Comparison of ENCODE assay signal across 9 cellular contexts in genomic region chr2:96773922-96774321, GRCh38. TPM values are rescaled to one million over a fixed set of nuclear protein-coding genes. Genes with fewer than 3 reads are reported as not detected.
DNase-seq lines count a peak whose midpoint lies in the region; TF ChIP-seq lines count a peak whose summit lies in the region.
"Had no signal": no experiment of that assay in that cellular context is flagged by ENCODE, and none has a peak within 500 bp of the region (broad histone marks: within the 10 kb centered on the region; RNA-seq: fewer than 3 reads in every experiment).

No MANE protein-coding gene starts in this region.

- no peaks in the 10 kb centered on the region for H3K36me3 Mint-ChIP-seq in mesothelial cell of epicardium

- DNase-seq in GM06990 (ENCODE audit: extremely low read depth, insufficient read length) (peak; percentile 63), NAMALWA (ENCODE audit: low spot score) (peak; percentile 59), activated T-cell treated with anti-CD3 and anti-CD28 coated beads for 24 hours (ENCODE audit: low read depth) (peak; percentile 27), mesothelial cell of epicardium (ENCODE audit: low spot score in 2 of 2, unreplicated experiment in 2 of 2) (no peak), kidney glomerular epithelial cell (lab: John Stamatoyannopoulos, UW) (no peak), NCI-H1048 (lab: John Stamatoyannopoulos, UW) (no peak), HUDEP-2 (lab: John Stamatoyannopoulos, UW; ENCODE audit: unreplicated experiment in 76 of 76) (no peak), GM03348 (ENCODE audit: low spot score) (no peak)

- H3K27ac Mint-ChIP-seq in mesothelial cell of epicardium, result peak overlapping the region; percentile 47

- no peaks in the 10 kb centered on the region for H3K27me3 Mint-ChIP-seq in mesothelial cell of epicardium (ENCODE audit: low read depth)

- no peaks in the 10 kb centered on the region for H3K36me3 ChIP-seq in GM06990 (ENCODE audit: control insufficient read depth, insufficient read depth, low read length)
- H3K36me3 ChIP-seq: cardiac muscle cell had no signal

- H3K4me3 ChIP-seq in GM06990 (replicated peaks; ENCODE audit: low read depth, low read length), result peak overlapping the region; percentile 40
- H3K4me3 ChIP-seq: cardiac muscle cell had no signal

- TF ChIP-seq CTCF in GM06990 (IDR thresholded peaks at IDR 0.05; ENCODE audit: insufficient read depth, low read length, poor library complexity, severe bottlenecking) (no peak), mesothelial cell of epicardium (IDR thresholded peaks at IDR 0.05; ENCODE audit: unreplicated experiment) (no peak)

- H3K27me3 ChIP-seq in GM06990 (replicated peaks; ENCODE audit: control insufficient read depth, insufficient read depth, low read length), result no peaks in the 10 kb centered on the region
- H3K27me3 ChIP-seq: cardiac muscle cell had no signal

- H3K4me1 Mint-ChIP-seq in mesothelial cell of epicardium, result peaks cover 37% of the 10 kb centered on the region

- no peak overlapping the region for H3K4me3 Mint-ChIP-seq in mesothelial cell of epicardium

- no peaks in the 10 kb centered on the region for H3K9me3 Mint-ChIP-seq in mesothelial cell of epicardium

RNA-seq across cellular contexts. Expression of gene CNNM4, which starts 13.2 kb away (rescaled TPM):
- total RNA-seq in mesothelial cell of epicardium, result 19.9 to 22.0 TPM (median 20.0 TPM) in 3 replicates

RNA-seq across cellular contexts. Expression of gene LMAN2L, which starts 34.1 kb away (rescaled TPM):
- total RNA-seq in mesothelial cell of epicardium, result 30.5 to 33.3 TPM (median 31.4 TPM) in 3 replicates

RNA-seq across cellular contexts. Expression of gene CNNM3, which starts 42.1 kb away (rescaled TPM):
- 24.9 to 27.5 TPM (median 26.5 TPM) in 3 replicates for total RNA-seq in mesothelial cell of epicardium

Comparison
In these comparisons a context has a peak if more than half of its experiments do, and no peak if none do; other contexts are left out.
1. DNase-seq: peak in GM06990 (single experiment), NAMALWA (single experiment) and activated T-cell treated with anti-CD3 and anti-CD28 coated beads for 24 hours (single experiment); none in mesothelial cell of epicardium (0 of 2), kidney glomerular epithelial cell (single experiment), NCI-H1048 (single experiment), HUDEP-2 (0 of 76) and GM03348 (single experiment).